Comparison of ENCODE assay signal across 20 cellular contexts in genomic region chr7:157611341-157611740, GRCh38.
DNase-seq lines count a peak whose midpoint lies in the region; ATAC-seq and TF ChIP-seq lines count a peak whose summit lies in the region.
"Had no signal": no experiment of that assay in that cellular context is flagged by ENCODE, and none has a peak within 500 bp of the region (broad histone marks: within the 10 kb centered on the region; RNA-seq: fewer than 3 reads in every experiment).

No MANE protein-coding gene starts in this region.

- no peaks in the 10 kb centered on the region for H3K9me3 Mint-ChIP-seq in activated naive CD4-positive, alpha-beta T cell treated with anti-CD3 and anti-CD28 coated beads for 36 hours
- H3K9me3 Mint-ChIP-seq in IgD-negative memory B cell = peaks cover 0 to 2% (median 2%) of the 10 kb centered on the region in 3 donors
- peaks cover 0 to 6% (median 0%) of the 10 kb centered on the region in 6 donors for H3K9me3 Mint-ChIP-seq in immature natural killer cell
- H3K9me3 Mint-ChIP-seq: activated T-helper 1 cell treated with anti-CD3 and anti-CD28 coated beads, Interleukin-12 subunit alpha, Interleukin-12 subunit beta, Interleukin-2, Interleukin-4 antibody, amounts not matched to agents 30 ng/mL and 10 ng/mL and 1 ng/mL, durations not matched to agents 14 hours and 24 hours and 36 hours had no signal

- peak overlapping the region; percentile 57 for H3K4me3 Mint-ChIP-seq in activated naive CD4-positive, alpha-beta T cell treated with anti-CD3 and anti-CD28 coated beads for 36 hours
- H3K4me3 Mint-ChIP-seq in IgD-negative memory B cell (peak overlapping the region in 3 of 4 donors; percentile 32 to 47 (median 38)), immature natural killer cell (peak overlapping the region; percentile 26 to 73 (median 52))

- H3K27ac Mint-ChIP-seq in activated naive CD4-positive, alpha-beta T cell treated with anti-CD3 and anti-CD28 coated beads for 36 hours = no peak overlapping the region
- H3K27ac Mint-ChIP-seq in IgD-negative memory B cell (no peak overlapping the region), immature natural killer cell (peak overlapping the region in 1 of 6 donors; percentile 55)
- H3K27ac Mint-ChIP-seq: activated T-helper 1 cell treated with anti-CD3 and anti-CD28 coated beads, Interleukin-12 subunit alpha, Interleukin-12 subunit beta, Interleukin-2, Interleukin-4 antibody, amounts not matched to agents 30 ng/mL and 10 ng/mL and 1 ng/mL, durations not matched to agents 14 hours and 24 hours and 36 hours had no signal

- POLR2A ChIA-PET in RWPE1 (lab: Yijun Ruan, JAX; ENCODE audit: low non-redundant PET) = no interaction called here

- intact Hi-C loops in activated naive CD4-positive, alpha-beta T cell treated with anti-CD3 and anti-CD28 coated beads for 36 hours (cut with micrococcal nuclease) = loop anchor here (5.0 kb wide), 1 partner anchor 266 kb away; no protein-coding TSS in a partner anchor
- intact Hi-C loops in sciatic nerve (cut with DNase I) = no loop called here

- peaks cover 14% of the 10 kb centered on the region for H3K4me1 Mint-ChIP-seq in activated naive CD4-positive, alpha-beta T cell treated with anti-CD3 and anti-CD28 coated beads for 36 hours (ENCODE audit: low read depth)
- H3K4me1 Mint-ChIP-seq in IgD-negative memory B cell = peaks cover 0 to 4% (median 2%) of the 10 kb centered on the region in 3 donors
- H3K4me1 Mint-ChIP-seq in immature natural killer cell = peaks cover 8 to 9% of the 10 kb centered on the region in 2 donors

- TF ChIP-seq CTCF in RWPE1 (conservative IDR thresholded peaks at IDR 0.05; ENCODE audit: low read depth) = no peak

- H3K27me3 Mint-ChIP-seq in activated naive CD4-positive, alpha-beta T cell treated with anti-CD3 and anti-CD28 coated beads for 36 hours (ENCODE audit: low read depth) = no peaks in the 10 kb centered on the region
- H3K27me3 Mint-ChIP-seq in IgD-negative memory B cell (peaks cover 2% of the 10 kb centered on the region), immature natural killer cell (ENCODE audit: low read depth in 3 of 3) (peaks cover 3 to 7% (median 4%) of the 10 kb centered on the region in 3 donors)

- no peak for ATAC-seq in sciatic nerve
- ATAC-seq: Panc1, right lobe of liver had no signal

- H3K36me3 Mint-ChIP-seq in activated naive CD4-positive, alpha-beta T cell treated with anti-CD3 and anti-CD28 coated beads for 36 hours (ENCODE audit: low read depth) = no peaks in the 10 kb centered on the region
- H3K36me3 Mint-ChIP-seq in IgD-negative memory B cell (no peaks in the 10 kb centered on the region), immature natural killer cell (no peaks in the 10 kb centered on the region)

- DNase-seq in activated naive CD4-positive, alpha-beta T cell treated with anti-CD3 and anti-CD28 coated beads for 36 hours = no peak
- no peak for DNase-seq in activated naive CD4-positive, alpha-beta T cell treated with anti-CD3 and anti-CD28 coated beads, Interleukin-2, amount 50 U/mL, for 16 hours
- no peak for DNase-seq in immature natural killer cell
- peak; percentile 34 for DNase-seq in sciatic nerve (ENCODE audit: low spot score)
- DNase-seq in NOMO-1 treated with DMSO at 0.1 percent for 48 hours (lab: John Stamatoyannopoulos, UW; ENCODE audit: unreplicated experiment) = no peak
- no peak for DNase-seq in NCI-H146 (lab: John Stamatoyannopoulos, UW)
- no peak for DNase-seq in RWPE1 (ENCODE audit: low spot score)
- DNase-seq: activated CD4-positive, alpha-beta T cell treated with anti-CD3 and anti-CD28 coated beads, Interleukin-2, amount 50 U/mL, for 48 hours; amniotic stem cell; C1 segment of cervical spinal cord; GDM1; NCI-H1930; NCI-H345; NCI-H82; right lobe of liver; thyroid gland had no signal

- no peak overlapping the region for H3K27ac ChIP-seq in RWPE1
- H3K27ac ChIP-seq: parathyroid adenoma, right lobe of liver, thyroid gland had no signal

- CTCF ChIA-PET in activated naive CD4-positive, alpha-beta T cell treated with anti-CD3 and anti-CD28 coated beads for 36 hours (lab: Charles Lee) = no interaction called here
- CTCF ChIA-PET in RWPE1 (lab: Yijun Ruan, JAX) = no interaction called here
